In the genomic region with DNA sequence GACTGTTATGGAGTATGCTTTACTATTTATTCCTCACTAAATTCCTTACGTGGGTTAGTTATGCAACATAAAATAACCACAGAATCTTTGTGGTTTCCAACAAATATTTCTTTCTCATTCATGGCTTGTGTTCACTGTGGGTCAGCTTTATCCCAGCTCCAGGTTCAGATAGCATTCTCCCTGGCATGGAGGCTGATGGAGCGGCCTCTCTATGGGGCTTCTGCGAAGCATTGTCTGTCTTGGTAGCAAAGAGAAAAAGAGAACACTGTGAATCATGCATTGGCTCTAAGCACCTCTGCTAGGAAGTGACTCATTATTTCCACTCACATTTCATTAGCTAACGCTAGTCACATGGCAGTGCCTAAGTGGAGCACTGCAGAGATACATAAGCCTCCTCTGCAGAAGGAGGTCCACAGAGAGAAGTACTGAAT, we compare ENCODE assay signal across 9 cellular contexts.
A peak's percentile ranks its signal among the peaks of the same experiment; 100 is the strongest.
DNase-seq lines count a peak whose midpoint lies in the region; ATAC-seq and TF ChIP-seq lines count a peak whose summit lies in the region.
"Had no signal": no experiment of that assay in that cellular context is flagged by ENCODE, and none has a peak within 500 bp of the region (broad histone marks: within the 10 kb centered on the region; RNA-seq: fewer than 3 reads in every experiment).

No MANE protein-coding gene starts in this region.

- DNase-seq in H4 (ENCODE audit: low spot score) (peak; percentile 96), NCI-H69 (lab: John Stamatoyannopoulos, UW) (peak; percentile 30), choroid plexus epithelial cell (ENCODE audit: low read depth) (peak; percentile 98), osteoblast (ENCODE audit: insufficient read length, low spot score, missing footprints) (peak; percentile 17), upper lobe of right lung (no peak), cerebellar cortex (ENCODE audit: low spot score) (no peak)
- no peak for DNase-seq in stimulated activated CD4-positive, alpha-beta T cell treated with anti-CD3 and anti-CD28 coated beads, Interleukin-4, amount 100 ng/mL, for 24 hours
- DNase-seq: activated naive CD8-positive, alpha-beta T cell treated with anti-CD3 and anti-CD28 coated beads, Interleukin-2, amount 10 ng/mL, durations not matched to agents 7 days and 5 days; NCI-H1105 had no signal

- TF ChIP-seq CTCF in choroid plexus epithelial cell (conservative IDR thresholded peaks at IDR 0.05; ENCODE audit: low read depth, low read length) (no peak), osteoblast (IDR thresholded peaks at IDR 0.05; ENCODE audit: extremely low read depth, low read depth, low read length) (no peak), upper lobe of right lung (IDR thresholded peaks at IDR 0.05) (no peak)

- H3K27ac ChIP-seq in osteoblast (ENCODE audit: low read depth, low read length) = peak overlapping the region; percentile 62
- no peak overlapping the region for H3K27ac ChIP-seq in upper lobe of right lung

- H2AFZ ChIP-seq in osteoblast (ENCODE audit: low read length) = peak overlapping the region; percentile 79

- ATAC-seq in upper lobe of right lung = no peak

- no peaks in the 10 kb centered on the region for H4K20me1 ChIP-seq in osteoblast (ENCODE audit: insufficient read depth, low read length)

- H3K9me3 ChIP-seq in osteoblast (ENCODE audit: low read depth, low read length) (peaks cover 2% of the 10 kb centered on the region), upper lobe of right lung (no peaks in the 10 kb centered on the region)

- H3K4me3 ChIP-seq in choroid plexus epithelial cell (ENCODE audit: low read depth, low read length) (no peak overlapping the region), osteoblast (ENCODE audit: insufficient read depth, low read length) (no peak overlapping the region), upper lobe of right lung (no peak overlapping the region)

- H3K4me2 ChIP-seq in osteoblast (ENCODE audit: insufficient read depth, low read length) = peak overlapping the region; percentile 65

- H3K27me3 ChIP-seq in osteoblast (ENCODE audit: insufficient read depth, low read length) (no peaks in the 10 kb centered on the region), upper lobe of right lung (no peaks in the 10 kb centered on the region)

- intact Hi-C loops in upper lobe of right lung (cut with DNase I) = no loop called here

- no peaks in the 10 kb centered on the region for H3K79me2 ChIP-seq in osteoblast (ENCODE audit: insufficient read depth, low read length)

- peaks cover 13% of the 10 kb centered on the region for H3K4me1 ChIP-seq in osteoblast (ENCODE audit: insufficient read depth, low read length)
- H3K4me1 ChIP-seq in upper lobe of right lung = no peaks in the 10 kb centered on the region

- H3K36me3 ChIP-seq in osteoblast (ENCODE audit: insufficient read depth, low read length) = no peaks in the 10 kb centered on the region
- no peaks in the 10 kb centered on the region for H3K36me3 ChIP-seq in upper lobe of right lung

Comparison
In these comparisons a context has a peak if more than half of its experiments do, and no peak if none do; other contexts are left out.
1. DNase-seq: peak in H4 (single experiment), NCI-H69 (single experiment), choroid plexus epithelial cell (single experiment) and osteoblast (single experiment); none in stimulated activated CD4-positive, alpha-beta T cell treated with anti-CD3 and anti-CD28 coated beads, Interleukin-4, amount 100 ng/mL, for 24 hours (single experiment), upper lobe of right lung (single experiment) and cerebellar cortex (single experiment).